8 cellular contexts compared by ENCODE assay signal in genomic region chr1:162799995-162800830, GRCh38. TPM values are rescaled to one million over a fixed set of nuclear protein-coding genes. Genes with fewer than 3 reads are reported as not detected.
A peak's percentile ranks its signal among the peaks of the same experiment; 100 is the strongest.
DNase-seq lines count a peak whose midpoint lies in the region; TF ChIP-seq lines count a peak whose summit lies in the region.
"Not testable (repeated sequence)": the region's sequence is repeated elsewhere in the genome, so short reads cannot be mapped to it uniquely, and the experiment has no call there.

No MANE protein-coding gene starts in this region.

- H3K27ac ChIP-seq in GM23248, VCaP: not testable (repeated sequence)

- not testable (repeated sequence) for H3K27me3 ChIP-seq in GM23248 (replicated peaks; ENCODE audit: insufficient read depth); kidney epithelial cell (ENCODE audit: control insufficient read depth, insufficient read depth, low read length)

- H3K4me1 ChIP-seq in GM23248 (ENCODE audit: insufficient read depth): not testable (repeated sequence)

- TF ChIP-seq CTCF in VCaP (conservative IDR thresholded peaks at IDR 0.05): peak; percentile 85
- TF ChIP-seq CTCF in epithelial cell of esophagus (IDR thresholded peaks at IDR 0.05; ENCODE audit: insufficient read depth, low read depth, low read length, missing control alignments): peak; percentile 68
- peak; percentile 49 for TF ChIP-seq CTCF in kidney epithelial cell (IDR thresholded peaks at IDR 0.05; ENCODE audit: insufficient read depth, low read length, poor library complexity, severe bottlenecking)
- peak; percentile 65 for TF ChIP-seq CTCF in retinal pigment epithelial cell (conservative IDR thresholded peaks at IDR 0.05; ENCODE audit: low read depth, low read length)

- 31 to 33% methylated on average over 6 of the region's 6 CpGs for WGBS in GM23248 (ENCODE audit: low coverage in 1 of 2, low lambda C conversion rate in 2 of 2, missing lambda C conversion rate in 2 of 2), 2 experiments

- H3F3A ChIP-seq in GM23248 (ENCODE audit: insufficient read depth): not testable (repeated sequence)

- not testable (repeated sequence) for H3K4me2 ChIP-seq in GM23248 (ENCODE audit: unreplicated experiment)

- H3K4me3 ChIP-seq in GM23248; epithelial cell of esophagus (ENCODE audit: low read length); kidney epithelial cell (ENCODE audit: low read depth, low read length); retinal pigment epithelial cell (ENCODE audit: low read length): not testable (repeated sequence)

- DNase-seq in Ammon's horn (ENCODE audit: low spot score): peak; percentile 76
- peak; percentile 83 for DNase-seq in GM23248
- DNase-seq in MV-4-11 (lab: John Stamatoyannopoulos, UW): peak; percentile 41
- peak; percentile 21 for DNase-seq in NCI-H774 (lab: John Stamatoyannopoulos, UW)
- DNase-seq in epithelial cell of esophagus (ENCODE audit: low read depth): peak; percentile 77
- peak; percentile 32 for DNase-seq in kidney epithelial cell (ENCODE audit: low read depth)
- DNase-seq in retinal pigment epithelial cell (ENCODE audit: low read depth): not testable (repeated sequence)

- not testable (repeated sequence) for H4K20me1 ChIP-seq in GM23248 (ENCODE audit: insufficient read depth)

- in situ Hi-C loops in GM23248 (cut with MboI): loop anchor here (25.0 kb wide), 1 partner anchor 438 kb away; no protein-coding TSS in a partner anchor

- not testable (repeated sequence) for H2AFZ ChIP-seq in GM23248

- not testable (repeated sequence) for H3K36me3 ChIP-seq in GM23248 (ENCODE audit: low read depth); kidney epithelial cell (ENCODE audit: control insufficient read depth, insufficient read depth, low read length)

- not testable (repeated sequence) for H3K79me2 ChIP-seq in GM23248 (ENCODE audit: insufficient read depth)

- not testable (repeated sequence) for H3K9me3 ChIP-seq in GM23248 (ENCODE audit: low read depth)

- not testable (repeated sequence) for H3K9ac ChIP-seq in GM23248

- H3K9me2 ChIP-seq in GM23248 (ENCODE audit: insufficient read depth): not testable (repeated sequence)

RNA-seq across cellular contexts. Expression of gene HSD17B7, which starts 9.7 kb away (rescaled TPM):
- total RNA-seq in GM23248 (2014; rRNA removed; shearing (Covaris generic)): 5.5 and 7.7 TPM in 2 replicates
- polyA plus RNA-seq in GM23248 (2016; fragmentation: Nextera tagmentation; extraction: Ambion mirVana): 4.0 and 4.6 TPM in 2 replicates
- total RNA-seq in kidney epithelial cell: 23.1 and 32.3 TPM in 2 replicates
